10 cellular contexts compared by ENCODE assay signal in genomic region chr15:78977091-78977571, GRCh38. TPM values are rescaled to one million over a fixed set of nuclear protein-coding genes. Genes with fewer than 3 reads are reported as not detected.
DNase-seq lines count a peak whose midpoint lies in the region; ATAC-seq and TF ChIP-seq lines count a peak whose summit lies in the region.
"Had no signal": no experiment of that assay in that cellular context is flagged by ENCODE, and none has a peak within 500 bp of the region (broad histone marks: within the 10 kb centered on the region; RNA-seq: fewer than 3 reads in every experiment).

No MANE protein-coding gene starts in this region.

- H3K36me3 ChIP-seq in hepatocyte (replicated peaks; ENCODE audit: insufficient read depth, low read depth): no peaks in the 10 kb centered on the region

- no peaks in the 10 kb centered on the region for H3K79me2 ChIP-seq in hepatocyte
- H3K79me2 ChIP-seq: parathyroid adenoma had no signal

- H3K4me3 ChIP-seq in hepatocyte: no peak overlapping the region

- 73% methylated on average over 4 of the region's 4 CpGs for WGBS in hepatocyte (ENCODE audit: low lambda C conversion rate, missing lambda C conversion rate)

- DNase-seq in Kasumi-1 (lab: John Stamatoyannopoulos, UW) (peak; percentile 69 to 86), pons (ENCODE audit: low spot score) (peak; percentile 62), hepatocyte (ENCODE audit: low spot score) (no peak), hypothalamus (lab: John Stamatoyannopoulos, UW) (no peak), dedifferentiated amniotic fluid mesenchymal stem cell (ENCODE audit: extremely low spot score) (no peak)
- DNase-seq: activated naive CD4-positive, alpha-beta T cell treated with anti-CD3 and anti-CD28 coated beads, Interleukin-2, amount 50 U/mL, for 16 hours; RPMI8226 had no signal

- no peaks in the 10 kb centered on the region for H3K27me3 ChIP-seq in hepatocyte

- H3K27ac ChIP-seq in hepatocyte: no peak overlapping the region
- H3K27ac ChIP-seq: parathyroid adenoma had no signal

- no peaks in the 10 kb centered on the region for H3K9me3 ChIP-seq in hepatocyte (ENCODE audit: low read depth)

- no peak overlapping the region for H2AFZ ChIP-seq in hepatocyte
- H2AFZ ChIP-seq: parathyroid adenoma had no signal

- H3K9me2 ChIP-seq in hepatocyte (replicated peaks; ENCODE audit: insufficient read depth): no peaks in the 10 kb centered on the region

- TF ChIP-seq POLR2A in GM19099 (IDR thresholded peaks at IDR 0.05; ENCODE audit: extremely low read depth, insufficient read length, low read depth): peak; percentile 33

- peak; percentile 68 for ATAC-seq in HG02678 (IDR thresholded peaks at IDR 0.05; ENCODE audit: unreplicated experiment)

- H4K20me1 ChIP-seq in hepatocyte (ENCODE audit: insufficient read depth, poor library complexity, severe bottlenecking): no peaks in the 10 kb centered on the region

- H3K4me1 ChIP-seq in hepatocyte (ENCODE audit: insufficient read depth): no peaks in the 10 kb centered on the region
- H3K4me1 ChIP-seq: parathyroid adenoma had no signal

- H3K4me2 ChIP-seq in hepatocyte: no peak overlapping the region

- TF ChIP-seq CTCF in hepatocyte (IDR thresholded peaks at IDR 0.05; ENCODE audit: poor library complexity): no peak

RNA-seq across cellular contexts. Expression of gene CTSH, which starts 32.3 kb away (rescaled TPM):
- 610 and 637 TPM in 2 replicates for total RNA-seq in hepatocyte
- polyA plus RNA-seq in hepatocyte: 521 and 544 TPM in 2 replicates

Comparison
In these comparisons a context has a peak if more than half of its experiments do, and no peak if none do; other contexts are left out.
1. DNase-seq: peak in Kasumi-1 (2 of 2) and pons (single experiment); none in hepatocyte (single experiment), hypothalamus (0 of 51) and dedifferentiated amniotic fluid mesenchymal stem cell (single experiment).